Comparison of ENCODE assay signal across 2 cellular contexts in the genomic region with DNA sequence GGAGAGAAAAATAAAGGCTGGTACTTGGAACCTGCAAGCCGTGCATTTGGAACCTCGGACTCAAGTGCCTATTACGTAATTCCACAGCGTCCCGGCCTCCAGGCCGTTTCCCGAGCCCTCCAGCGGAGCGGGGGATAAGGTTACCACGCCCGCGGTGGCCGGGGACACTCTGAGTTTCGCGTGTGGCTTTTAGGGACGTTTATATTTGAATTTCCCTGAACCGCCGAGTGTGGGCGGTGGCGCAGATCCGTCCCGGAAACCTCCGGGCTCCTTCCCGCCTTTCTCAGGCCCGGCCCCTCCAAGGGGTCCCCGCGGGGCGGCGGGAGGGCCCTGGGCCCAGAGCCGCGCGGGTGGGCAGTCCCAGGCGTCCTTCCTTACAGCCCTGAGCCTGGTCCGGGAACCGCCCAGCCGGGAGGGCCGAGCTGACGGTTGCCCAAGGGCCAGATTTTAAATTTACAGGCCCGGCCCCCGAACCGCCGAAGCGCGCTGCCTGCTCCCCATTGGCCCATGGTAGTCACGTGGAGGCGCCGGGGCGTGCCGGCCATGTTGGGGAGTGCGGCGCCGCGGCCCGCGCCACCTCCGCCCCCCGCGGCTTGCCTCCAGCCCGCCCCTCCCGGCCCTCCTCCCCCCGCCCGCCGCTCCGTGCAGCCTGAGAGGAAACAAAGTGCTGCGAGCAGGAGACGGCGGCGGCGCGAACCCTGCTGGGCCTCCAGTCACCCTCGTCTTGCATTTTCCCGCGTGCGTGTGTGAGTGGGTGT.
TF ChIP-seq lines count a peak whose summit lies in the region.

A gene with protein sequence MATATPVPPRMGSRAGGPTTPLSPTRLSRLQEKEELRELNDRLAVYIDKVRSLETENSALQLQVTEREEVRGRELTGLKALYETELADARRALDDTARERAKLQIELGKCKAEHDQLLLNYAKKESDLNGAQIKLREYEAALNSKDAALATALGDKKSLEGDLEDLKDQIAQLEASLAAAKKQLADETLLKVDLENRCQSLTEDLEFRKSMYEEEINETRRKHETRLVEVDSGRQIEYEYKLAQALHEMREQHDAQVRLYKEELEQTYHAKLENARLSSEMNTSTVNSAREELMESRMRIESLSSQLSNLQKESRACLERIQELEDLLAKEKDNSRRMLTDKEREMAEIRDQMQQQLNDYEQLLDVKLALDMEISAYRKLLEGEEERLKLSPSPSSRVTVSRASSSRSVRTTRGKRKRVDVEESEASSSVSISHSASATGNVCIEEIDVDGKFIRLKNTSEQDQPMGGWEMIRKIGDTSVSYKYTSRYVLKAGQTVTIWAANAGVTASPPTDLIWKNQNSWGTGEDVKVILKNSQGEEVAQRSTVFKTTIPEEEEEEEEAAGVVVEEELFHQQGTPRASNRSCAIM (plus strand): TSS at position 638 of the 758 bp plus-strand sequence. CDS start 373 bp downstream, outside the sequence.

TF ChIP-seq in HEK293, 187 proteins besides CTCF, POLR2A, EP300 and RAD21 (continued from another document and continues in another):
- TF ChIP-seq, protein P1, sequence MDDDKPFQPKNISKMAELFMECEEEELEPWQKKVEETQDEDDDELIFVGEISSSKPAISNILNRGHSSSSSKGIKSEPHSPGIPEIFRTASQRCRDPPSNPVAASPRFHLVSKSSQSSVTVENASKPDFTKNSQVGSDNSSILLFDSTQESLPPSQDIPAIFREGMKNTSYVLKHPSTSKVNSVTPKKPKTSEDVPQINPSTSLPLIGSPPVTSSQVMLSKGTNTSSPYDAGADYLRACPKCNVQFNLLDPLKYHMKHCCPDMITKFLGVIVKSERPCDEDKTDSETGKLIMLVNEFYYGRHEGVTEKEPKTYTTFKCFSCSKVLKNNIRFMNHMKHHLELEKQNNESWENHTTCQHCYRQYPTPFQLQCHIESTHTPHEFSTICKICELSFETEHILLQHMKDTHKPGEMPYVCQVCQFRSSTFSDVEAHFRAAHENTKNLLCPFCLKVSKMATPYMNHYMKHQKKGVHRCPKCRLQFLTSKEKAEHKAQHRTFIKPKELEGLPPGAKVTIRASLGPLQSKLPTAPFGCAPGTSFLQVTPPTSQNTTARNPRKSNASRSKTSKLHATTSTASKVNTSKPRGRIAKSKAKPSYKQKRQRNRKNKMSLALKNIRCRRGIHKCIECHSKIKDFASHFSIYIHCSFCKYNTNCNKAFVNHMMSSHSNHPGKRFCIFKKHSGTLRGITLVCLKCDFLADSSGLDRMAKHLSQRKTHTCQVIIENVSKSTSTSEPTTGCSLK (tag by site-specific recombination; IDR thresholded peaks at IDR 0.05) = no peak
- TF ChIP-seq ZNF777 (tag by site-specific recombination; IDR thresholded peaks at IDR 0.05; ENCODE audit: borderline replicate concordance) (no peak), HOXC10 (CRISPR knock-in tag; IDR thresholded peaks at IDR 0.05) (no peak), SP2 (tag by site-specific recombination; IDR thresholded peaks at IDR 0.05) (peak; percentile 89), KLF9 (tag by site-specific recombination; IDR thresholded peaks at IDR 0.05; ENCODE audit: low read depth) (peak; percentile 60), ZNF311 (tag by site-specific recombination; IDR thresholded peaks at IDR 0.05; ENCODE audit: borderline replicate concordance) (no peak), ZSCAN16 (tag by site-specific recombination; IDR thresholded peaks at IDR 0.05) (no peak), ZNF623 (tag by site-specific recombination; IDR thresholded peaks at IDR 0.05) (no peak), TCF7L2 (IDR thresholded peaks at IDR 0.05; ENCODE audit: borderline replicate concordance, low read depth, low read length) (no peak), SP7 (tag by site-specific recombination; IDR thresholded peaks at IDR 0.05) (peak; percentile 86), ZNF501 (tag by site-specific recombination; IDR thresholded peaks at IDR 0.05) (peak; percentile 85)
- TF ChIP-seq, protein P2, sequence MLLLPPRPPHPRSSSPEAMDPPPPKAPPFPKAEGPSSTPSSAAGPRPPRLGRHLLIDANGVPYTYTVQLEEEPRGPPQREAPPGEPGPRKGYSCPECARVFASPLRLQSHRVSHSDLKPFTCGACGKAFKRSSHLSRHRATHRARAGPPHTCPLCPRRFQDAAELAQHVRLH (tag by site-specific recombination; IDR thresholded peaks at IDR 0.05) = peak; percentile 77
- TF ChIP-seq, protein P3, sequence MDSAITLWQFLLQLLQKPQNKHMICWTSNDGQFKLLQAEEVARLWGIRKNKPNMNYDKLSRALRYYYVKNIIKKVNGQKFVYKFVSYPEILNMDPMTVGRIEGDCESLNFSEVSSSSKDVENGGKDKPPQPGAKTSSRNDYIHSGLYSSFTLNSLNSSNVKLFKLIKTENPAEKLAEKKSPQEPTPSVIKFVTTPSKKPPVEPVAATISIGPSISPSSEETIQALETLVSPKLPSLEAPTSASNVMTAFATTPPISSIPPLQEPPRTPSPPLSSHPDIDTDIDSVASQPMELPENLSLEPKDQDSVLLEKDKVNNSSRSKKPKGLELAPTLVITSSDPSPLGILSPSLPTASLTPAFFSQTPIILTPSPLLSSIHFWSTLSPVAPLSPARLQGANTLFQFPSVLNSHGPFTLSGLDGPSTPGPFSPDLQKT (IDR thresholded peaks at IDR 0.05; ENCODE audit: borderline replicate concordance, low read depth, low read length) = no peak
- TF ChIP-seq, protein P4, sequence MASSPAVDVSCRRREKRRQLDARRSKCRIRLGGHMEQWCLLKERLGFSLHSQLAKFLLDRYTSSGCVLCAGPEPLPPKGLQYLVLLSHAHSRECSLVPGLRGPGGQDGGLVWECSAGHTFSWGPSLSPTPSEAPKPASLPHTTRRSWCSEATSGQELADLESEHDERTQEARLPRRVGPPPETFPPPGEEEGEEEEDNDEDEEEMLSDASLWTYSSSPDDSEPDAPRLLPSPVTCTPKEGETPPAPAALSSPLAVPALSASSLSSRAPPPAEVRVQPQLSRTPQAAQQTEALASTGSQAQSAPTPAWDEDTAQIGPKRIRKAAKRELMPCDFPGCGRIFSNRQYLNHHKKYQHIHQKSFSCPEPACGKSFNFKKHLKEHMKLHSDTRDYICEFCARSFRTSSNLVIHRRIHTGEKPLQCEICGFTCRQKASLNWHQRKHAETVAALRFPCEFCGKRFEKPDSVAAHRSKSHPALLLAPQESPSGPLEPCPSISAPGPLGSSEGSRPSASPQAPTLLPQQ (tag by site-specific recombination; IDR thresholded peaks at IDR 0.05) = peak; percentile 93
- TF ChIP-seq, protein P5, sequence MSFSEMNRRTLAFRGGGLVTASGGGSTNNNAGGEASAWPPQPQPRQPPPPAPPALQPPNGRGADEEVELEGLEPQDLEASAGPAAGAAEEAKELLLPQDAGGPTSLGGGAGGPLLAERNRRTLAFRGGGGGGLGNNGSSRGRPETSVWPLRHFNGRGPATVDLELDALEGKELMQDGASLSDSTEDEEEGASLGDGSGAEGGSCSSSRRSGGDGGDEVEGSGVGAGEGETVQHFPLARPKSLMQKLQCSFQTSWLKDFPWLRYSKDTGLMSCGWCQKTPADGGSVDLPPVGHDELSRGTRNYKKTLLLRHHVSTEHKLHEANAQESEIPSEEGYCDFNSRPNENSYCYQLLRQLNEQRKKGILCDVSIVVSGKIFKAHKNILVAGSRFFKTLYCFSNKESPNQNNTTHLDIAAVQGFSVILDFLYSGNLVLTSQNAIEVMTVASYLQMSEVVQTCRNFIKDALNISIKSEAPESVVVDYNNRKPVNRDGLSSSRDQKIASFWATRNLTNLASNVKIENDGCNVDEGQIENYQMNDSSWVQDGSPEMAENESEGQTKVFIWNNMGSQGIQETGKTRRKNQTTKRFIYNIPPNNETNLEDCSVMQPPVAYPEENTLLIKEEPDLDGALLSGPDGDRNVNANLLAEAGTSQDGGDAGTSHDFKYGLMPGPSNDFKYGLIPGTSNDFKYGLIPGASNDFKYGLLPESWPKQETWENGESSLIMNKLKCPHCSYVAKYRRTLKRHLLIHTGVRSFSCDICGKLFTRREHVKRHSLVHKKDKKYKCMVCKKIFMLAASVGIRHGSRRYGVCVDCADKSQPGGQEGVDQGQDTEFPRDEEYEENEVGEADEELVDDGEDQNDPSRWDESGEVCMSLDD (tag by site-specific recombination; IDR thresholded peaks at IDR 0.05) = peak; percentile 95

TF ChIP-seq in neural cell, 6 proteins besides CTCF, POLR2A, EP300 and RAD21 (continued from another document):
- TF ChIP-seq SMC3 (conservative IDR thresholded peaks at IDR 0.05; ENCODE audit: poor library complexity) (peak; percentile 33), POLR2AphosphoS5 (IDR thresholded peaks at IDR 0.05) (peak; percentile 96), EZH2 (IDR thresholded peaks at IDR 0.05; ENCODE audit: borderline replicate concordance, insufficient read depth, low read length, poor library complexity, severe bottlenecking) (no peak)
